In genomic region chr3:69787436-69788168, GRCh38 we compare ENCODE assay signal across 11 cellular contexts. TPM values are rescaled to one million over a fixed set of nuclear protein-coding genes. Genes with fewer than 3 reads are reported as not detected.
DNase-seq lines count a peak whose midpoint lies in the region; ATAC-seq, FAIRE-seq and TF ChIP-seq lines count a peak whose summit lies in the region.
"Had no signal": no experiment of that assay in that cellular context is flagged by ENCODE, and none has a peak within 500 bp of the region (broad histone marks: within the 10 kb centered on the region; RNA-seq: fewer than 3 reads in every experiment).

No MANE protein-coding gene starts in this region.

- no peak overlapping the region for H3K4me3 ChIP-seq in upper lobe of right lung
- H3K4me3 ChIP-seq: upper lobe of left lung had no signal

- no peaks in the 10 kb centered on the region for H3K9me3 ChIP-seq in upper lobe of right lung
- H3K9me3 ChIP-seq: upper lobe of left lung had no signal

- peak; percentile 89 for FAIRE-seq in endometrium (lab: Jason Lieb, UNC)

- H3K27ac Mint-ChIP-seq in immature natural killer cell: no peak overlapping the region
- H3K27ac Mint-ChIP-seq: activated CD8-positive, alpha-beta T cell treated with anti-CD3 and anti-CD28 coated beads for 36 hours had no signal

- TF ChIP-seq CTCF in AG09319 (IDR thresholded peaks at IDR 0.05; ENCODE audit: low read depth, low read length) (no peak), upper lobe of right lung (IDR thresholded peaks at IDR 0.05) (no peak)

- no peaks in the 10 kb centered on the region for H3K36me3 Mint-ChIP-seq in immature natural killer cell

- H3K27me3 Mint-ChIP-seq in immature natural killer cell (ENCODE audit: low read depth in 3 of 3): peaks cover 0 to 2% (median 0%) of the 10 kb centered on the region in 3 donors
- H3K27me3 Mint-ChIP-seq: activated CD8-positive, alpha-beta T cell treated with anti-CD3 and anti-CD28 coated beads for 36 hours had no signal

- no peak overlapping the region for H3K27ac ChIP-seq in upper lobe of right lung
- H3K27ac ChIP-seq: upper lobe of left lung had no signal

- peak; percentile 20 for DNase-seq in AG09319 (ENCODE audit: extremely low read depth, low read depth)
- peak; percentile 88 for DNase-seq in M059J (ENCODE audit: low read depth)
- peak; percentile 81 for DNase-seq in myocyte (ENCODE audit: low read depth)
- no peak for DNase-seq in immature natural killer cell
- DNase-seq in activated naive CD4-positive, alpha-beta T cell treated with Interleukin-2 at 50 U/mL for 16 hours: no peak
- DNase-seq in upper lobe of right lung: no peak
- DNase-seq: activated CD8-positive, alpha-beta T cell treated with anti-CD3 and anti-CD28 coated beads for 36 hours; left colon; upper lobe of left lung had no signal

- intact Hi-C loops in upper lobe of right lung (cut with DNase I): no loop called here

- H3K27me3 ChIP-seq in upper lobe of right lung: no peaks in the 10 kb centered on the region
- H3K27me3 ChIP-seq: upper lobe of left lung had no signal

- H3K4me3 Mint-ChIP-seq in immature natural killer cell: no peak overlapping the region
- H3K4me3 Mint-ChIP-seq: activated CD8-positive, alpha-beta T cell treated with anti-CD3 and anti-CD28 coated beads for 36 hours had no signal

- peaks cover 0 to 7% (median under 1%) of the 10 kb centered on the region in 6 donors for H3K9me3 Mint-ChIP-seq in immature natural killer cell

- ATAC-seq in upper lobe of right lung (no peak), HG02981 (IDR thresholded peaks at IDR 0.05; ENCODE audit: unreplicated experiment) (no peak)
- ATAC-seq: activated CD8-positive, alpha-beta T cell treated with anti-CD3 and anti-CD28 coated beads for 36 hours; left colon had no signal

- no peaks in the 10 kb centered on the region for H3K4me1 Mint-ChIP-seq in immature natural killer cell

- peaks cover 57% of the 10 kb centered on the region for H3K4me1 ChIP-seq in upper lobe of right lung

- no peaks in the 10 kb centered on the region for H3K36me3 ChIP-seq in upper lobe of right lung
- H3K36me3 ChIP-seq: upper lobe of left lung had no signal

RNA-seq across cellular contexts. Expression of gene MITF, which starts 48.3 kb away (rescaled TPM):
- total RNA-seq in M059J (2014; rRNA removed; shearing (Covaris generic)): 6.3 and 11.7 TPM in 2 replicates
- total RNA-seq in myocyte: 12.5 and 17.7 TPM in 2 replicates
- polyA plus RNA-seq in myocyte (2012): 6.5 TPM
- 1 to 10 TPM in 1 of 3 donors, under 1 TPM in 1, not detected in 1; 0.68 to 2.3 TPM for polyA plus RNA-seq in immature natural killer cell
- 29.5 TPM for total RNA-seq in upper lobe of right lung
- total RNA-seq: activated CD8-positive, alpha-beta T cell treated with anti-CD3 and anti-CD28 coated beads for 36 hours had no signal

Comparison
In these comparisons a context has a peak if more than half of its experiments do, and no peak if none do; other contexts are left out.
1. DNase-seq: peak in AG09319 (single experiment), M059J (single experiment) and myocyte (single experiment); none in immature natural killer cell (0 of 3), activated naive CD4-positive, alpha-beta T cell treated with Interleukin-2 at 50 U/mL for 16 hours (single experiment) and upper lobe of right lung (single experiment).